1 cellular context compared by ENCODE assay signal in the genomic region with DNA sequence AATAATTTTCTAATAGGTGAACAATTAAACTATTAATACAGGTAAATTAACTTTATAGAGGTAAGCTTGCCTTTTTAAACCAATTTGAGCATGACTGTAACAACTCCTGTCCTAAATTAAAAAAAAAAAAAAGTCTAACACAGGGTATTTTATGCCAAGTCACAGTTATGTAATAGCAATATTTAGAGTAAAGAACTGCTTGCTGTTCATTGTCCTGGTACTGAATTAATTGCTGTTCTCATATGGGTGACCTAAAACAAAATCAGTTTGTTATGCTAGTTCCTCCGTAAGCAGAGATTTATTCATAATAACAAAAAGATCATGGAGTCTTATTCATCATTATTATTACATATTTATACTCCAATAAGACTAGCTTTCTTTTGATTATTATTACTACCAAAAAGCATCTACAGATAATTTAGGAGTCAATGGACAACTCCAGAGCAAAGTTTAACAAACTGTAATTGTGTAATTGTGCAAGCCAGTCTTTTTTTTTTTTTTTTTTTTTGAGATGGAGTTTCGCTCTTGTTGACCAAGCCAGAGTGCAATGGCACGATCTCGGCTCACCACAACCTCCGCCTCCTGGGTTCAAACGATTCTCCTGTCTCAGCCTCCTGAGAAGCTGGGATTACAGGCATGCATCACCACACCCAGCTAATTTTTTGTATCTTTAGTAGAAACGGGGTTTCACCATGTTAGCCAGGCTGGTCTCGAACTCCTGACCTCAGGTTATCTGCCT.
TF ChIP-seq lines count a peak whose summit lies in the region.

No MANE protein-coding gene starts in this region.

TF ChIP-seq in HepG2, 621 proteins besides CTCF, POLR2A, EP300 and RAD21 (continued from another document and continues in another):
- no peak for TF ChIP-seq TRIM22 (IDR thresholded peaks at IDR 0.05)
- no peak for TF ChIP-seq CCDC6 (CRISPR knock-in tag; IDR thresholded peaks at IDR 0.05)
- TF ChIP-seq ZNF101 (CRISPR knock-in tag; IDR thresholded peaks at IDR 0.05; ENCODE audit: borderline replicate concordance, low read depth), result no peak
- TF ChIP-seq ZBTB20 (CRISPR knock-in tag; IDR thresholded peaks at IDR 0.05; ENCODE audit: borderline replicate concordance, low read depth), result no peak
- no peak for TF ChIP-seq THYN1 (CRISPR knock-in tag; IDR thresholded peaks at IDR 0.05; ENCODE audit: borderline replicate concordance, low read depth)
- no peak for TF ChIP-seq HNRNPL (IDR thresholded peaks at IDR 0.05; ENCODE audit: low read depth, low read length)
- TF ChIP-seq ARID2 (CRISPR knock-in tag; IDR thresholded peaks at IDR 0.05; ENCODE audit: borderline replicate concordance), result no peak
- TF ChIP-seq RFXANK (CRISPR knock-in tag; IDR thresholded peaks at IDR 0.05), result no peak
- TF ChIP-seq TSC22D2 (CRISPR knock-in tag; IDR thresholded peaks at IDR 0.05; ENCODE audit: borderline replicate concordance), result no peak
- TF ChIP-seq ZKSCAN5 (CRISPR knock-in tag; IDR thresholded peaks at IDR 0.05), result no peak
- no peak for TF ChIP-seq RAD51 (IDR thresholded peaks at IDR 0.05; ENCODE audit: borderline replicate concordance)
- TF ChIP-seq ZBTB1 (CRISPR knock-in tag; IDR thresholded peaks at IDR 0.05; ENCODE audit: borderline replicate concordance), result no peak
- TF ChIP-seq PRPF4 (IDR thresholded peaks at IDR 0.05; ENCODE audit: low read depth, low read length, poor library complexity, severe bottlenecking), result no peak
- TF ChIP-seq, protein P1, sequence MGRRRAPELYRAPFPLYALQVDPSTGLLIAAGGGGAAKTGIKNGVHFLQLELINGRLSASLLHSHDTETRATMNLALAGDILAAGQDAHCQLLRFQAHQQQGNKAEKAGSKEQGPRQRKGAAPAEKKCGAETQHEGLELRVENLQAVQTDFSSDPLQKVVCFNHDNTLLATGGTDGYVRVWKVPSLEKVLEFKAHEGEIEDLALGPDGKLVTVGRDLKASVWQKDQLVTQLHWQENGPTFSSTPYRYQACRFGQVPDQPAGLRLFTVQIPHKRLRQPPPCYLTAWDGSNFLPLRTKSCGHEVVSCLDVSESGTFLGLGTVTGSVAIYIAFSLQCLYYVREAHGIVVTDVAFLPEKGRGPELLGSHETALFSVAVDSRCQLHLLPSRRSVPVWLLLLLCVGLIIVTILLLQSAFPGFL (CRISPR knock-in tag; IDR thresholded peaks at IDR 0.05), result no peak
- no peak for TF ChIP-seq DR1 (CRISPR knock-in tag; IDR thresholded peaks at IDR 0.05)
- TF ChIP-seq, protein P2, sequence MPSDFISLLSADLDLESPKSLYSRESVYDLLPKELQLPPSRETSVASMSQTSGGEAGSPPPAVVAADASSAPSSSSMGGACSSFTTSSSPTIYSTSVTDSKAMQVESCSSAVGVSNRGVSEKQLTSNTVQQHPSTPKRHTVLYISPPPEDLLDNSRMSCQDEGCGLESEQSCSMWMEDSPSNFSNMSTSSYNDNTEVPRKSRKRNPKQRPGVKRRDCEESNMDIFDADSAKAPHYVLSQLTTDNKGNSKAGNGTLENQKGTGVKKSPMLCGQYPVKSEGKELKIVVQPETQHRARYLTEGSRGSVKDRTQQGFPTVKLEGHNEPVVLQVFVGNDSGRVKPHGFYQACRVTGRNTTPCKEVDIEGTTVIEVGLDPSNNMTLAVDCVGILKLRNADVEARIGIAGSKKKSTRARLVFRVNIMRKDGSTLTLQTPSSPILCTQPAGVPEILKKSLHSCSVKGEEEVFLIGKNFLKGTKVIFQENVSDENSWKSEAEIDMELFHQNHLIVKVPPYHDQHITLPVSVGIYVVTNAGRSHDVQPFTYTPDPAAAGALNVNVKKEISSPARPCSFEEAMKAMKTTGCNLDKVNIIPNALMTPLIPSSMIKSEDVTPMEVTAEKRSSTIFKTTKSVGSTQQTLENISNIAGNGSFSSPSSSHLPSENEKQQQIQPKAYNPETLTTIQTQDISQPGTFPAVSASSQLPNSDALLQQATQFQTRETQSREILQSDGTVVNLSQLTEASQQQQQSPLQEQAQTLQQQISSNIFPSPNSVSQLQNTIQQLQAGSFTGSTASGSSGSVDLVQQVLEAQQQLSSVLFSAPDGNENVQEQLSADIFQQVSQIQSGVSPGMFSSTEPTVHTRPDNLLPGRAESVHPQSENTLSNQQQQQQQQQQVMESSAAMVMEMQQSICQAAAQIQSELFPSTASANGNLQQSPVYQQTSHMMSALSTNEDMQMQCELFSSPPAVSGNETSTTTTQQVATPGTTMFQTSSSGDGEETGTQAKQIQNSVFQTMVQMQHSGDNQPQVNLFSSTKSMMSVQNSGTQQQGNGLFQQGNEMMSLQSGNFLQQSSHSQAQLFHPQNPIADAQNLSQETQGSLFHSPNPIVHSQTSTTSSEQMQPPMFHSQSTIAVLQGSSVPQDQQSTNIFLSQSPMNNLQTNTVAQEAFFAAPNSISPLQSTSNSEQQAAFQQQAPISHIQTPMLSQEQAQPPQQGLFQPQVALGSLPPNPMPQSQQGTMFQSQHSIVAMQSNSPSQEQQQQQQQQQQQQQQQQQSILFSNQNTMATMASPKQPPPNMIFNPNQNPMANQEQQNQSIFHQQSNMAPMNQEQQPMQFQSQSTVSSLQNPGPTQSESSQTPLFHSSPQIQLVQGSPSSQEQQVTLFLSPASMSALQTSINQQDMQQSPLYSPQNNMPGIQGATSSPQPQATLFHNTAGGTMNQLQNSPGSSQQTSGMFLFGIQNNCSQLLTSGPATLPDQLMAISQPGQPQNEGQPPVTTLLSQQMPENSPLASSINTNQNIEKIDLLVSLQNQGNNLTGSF (CRISPR knock-in tag; IDR thresholded peaks at IDR 0.05), result no peak
- TF ChIP-seq, protein P3, sequence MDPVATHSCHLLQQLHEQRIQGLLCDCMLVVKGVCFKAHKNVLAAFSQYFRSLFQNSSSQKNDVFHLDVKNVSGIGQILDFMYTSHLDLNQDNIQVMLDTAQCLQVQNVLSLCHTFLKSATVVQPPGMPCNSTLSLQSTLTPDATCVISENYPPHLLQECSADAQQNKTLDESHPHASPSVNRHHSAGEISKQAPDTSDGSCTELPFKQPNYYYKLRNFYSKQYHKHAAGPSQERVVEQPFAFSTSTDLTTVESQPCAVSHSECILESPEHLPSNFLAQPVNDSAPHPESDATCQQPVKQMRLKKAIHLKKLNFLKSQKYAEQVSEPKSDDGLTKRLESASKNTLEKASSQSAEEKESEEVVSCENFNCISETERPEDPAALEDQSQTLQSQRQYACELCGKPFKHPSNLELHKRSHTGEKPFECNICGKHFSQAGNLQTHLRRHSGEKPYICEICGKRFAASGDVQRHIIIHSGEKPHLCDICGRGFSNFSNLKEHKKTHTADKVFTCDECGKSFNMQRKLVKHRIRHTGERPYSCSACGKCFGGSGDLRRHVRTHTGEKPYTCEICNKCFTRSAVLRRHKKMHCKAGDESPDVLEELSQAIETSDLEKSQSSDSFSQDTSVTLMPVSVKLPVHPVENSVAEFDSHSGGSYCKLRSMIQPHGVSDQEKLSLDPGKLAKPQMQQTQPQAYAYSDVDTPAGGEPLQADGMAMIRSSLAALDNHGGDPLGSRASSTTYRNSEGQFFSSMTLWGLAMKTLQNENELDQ (CRISPR knock-in tag; IDR thresholded peaks at IDR 0.05; ENCODE audit: borderline replicate concordance), result no peak
- TF ChIP-seq ISX (CRISPR knock-in tag; conservative IDR thresholded peaks at IDR 0.05), result no peak
- TF ChIP-seq RNF2 (conservative IDR thresholded peaks at IDR 0.05; ENCODE audit: low read depth), result no peak
- TF ChIP-seq MBNL3 (CRISPR knock-in tag; conservative IDR thresholded peaks at IDR 0.05), result no peak
- TF ChIP-seq, protein P4, sequence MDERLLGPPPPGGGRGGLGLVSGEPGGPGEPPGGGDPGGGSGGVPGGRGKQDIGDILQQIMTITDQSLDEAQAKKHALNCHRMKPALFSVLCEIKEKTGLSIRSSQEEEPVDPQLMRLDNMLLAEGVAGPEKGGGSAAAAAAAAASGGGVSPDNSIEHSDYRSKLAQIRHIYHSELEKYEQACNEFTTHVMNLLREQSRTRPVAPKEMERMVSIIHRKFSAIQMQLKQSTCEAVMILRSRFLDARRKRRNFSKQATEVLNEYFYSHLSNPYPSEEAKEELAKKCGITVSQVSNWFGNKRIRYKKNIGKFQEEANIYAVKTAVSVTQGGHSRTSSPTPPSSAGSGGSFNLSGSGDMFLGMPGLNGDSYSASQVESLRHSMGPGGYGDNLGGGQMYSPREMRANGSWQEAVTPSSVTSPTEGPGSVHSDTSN (CRISPR knock-in tag; IDR thresholded peaks at IDR 0.05), result no peak
- TF ChIP-seq, protein P5, sequence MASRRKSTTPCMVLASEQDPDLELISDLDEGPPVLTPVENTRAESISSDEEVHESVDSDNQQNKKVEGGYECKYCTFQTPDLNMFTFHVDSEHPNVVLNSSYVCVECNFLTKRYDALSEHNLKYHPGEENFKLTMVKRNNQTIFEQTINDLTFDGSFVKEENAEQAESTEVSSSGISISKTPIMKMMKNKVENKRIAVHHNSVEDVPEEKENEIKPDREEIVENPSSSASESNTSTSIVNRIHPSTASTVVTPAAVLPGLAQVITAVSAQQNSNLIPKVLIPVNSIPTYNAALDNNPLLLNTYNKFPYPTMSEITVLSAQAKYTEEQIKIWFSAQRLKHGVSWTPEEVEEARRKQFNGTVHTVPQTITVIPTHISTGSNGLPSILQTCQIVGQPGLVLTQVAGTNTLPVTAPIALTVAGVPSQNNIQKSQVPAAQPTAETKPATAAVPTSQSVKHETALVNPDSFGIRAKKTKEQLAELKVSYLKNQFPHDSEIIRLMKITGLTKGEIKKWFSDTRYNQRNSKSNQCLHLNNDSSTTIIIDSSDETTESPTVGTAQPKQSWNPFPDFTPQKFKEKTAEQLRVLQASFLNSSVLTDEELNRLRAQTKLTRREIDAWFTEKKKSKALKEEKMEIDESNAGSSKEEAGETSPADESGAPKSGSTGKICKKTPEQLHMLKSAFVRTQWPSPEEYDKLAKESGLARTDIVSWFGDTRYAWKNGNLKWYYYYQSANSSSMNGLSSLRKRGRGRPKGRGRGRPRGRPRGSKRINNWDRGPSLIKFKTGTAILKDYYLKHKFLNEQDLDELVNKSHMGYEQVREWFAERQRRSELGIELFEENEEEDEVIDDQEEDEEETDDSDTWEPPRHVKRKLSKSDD (CRISPR knock-in tag; IDR thresholded peaks at IDR 0.05; ENCODE audit: low read depth), result no peak
- no peak for TF ChIP-seq ZMAT5 (CRISPR knock-in tag; IDR thresholded peaks at IDR 0.05; ENCODE audit: borderline replicate concordance, low read depth)
- TF ChIP-seq, protein P6, sequence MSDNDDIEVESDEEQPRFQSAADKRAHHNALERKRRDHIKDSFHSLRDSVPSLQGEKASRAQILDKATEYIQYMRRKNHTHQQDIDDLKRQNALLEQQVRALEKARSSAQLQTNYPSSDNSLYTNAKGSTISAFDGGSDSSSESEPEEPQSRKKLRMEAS (IDR thresholded peaks at IDR 0.05), result no peak
- TF ChIP-seq NCOR1 (IDR thresholded peaks at IDR 0.05; ENCODE audit: borderline replicate concordance, low read length), result 0 out of 2 replicates have a peak, but pooled peaks have one; percentile 49
- TF ChIP-seq ZNF562 (CRISPR knock-in tag; IDR thresholded peaks at IDR 0.05; ENCODE audit: borderline replicate concordance), result no peak
- TF ChIP-seq ZBTB42 (CRISPR knock-in tag; IDR thresholded peaks at IDR 0.05), result no peak
- TF ChIP-seq, protein P7, sequence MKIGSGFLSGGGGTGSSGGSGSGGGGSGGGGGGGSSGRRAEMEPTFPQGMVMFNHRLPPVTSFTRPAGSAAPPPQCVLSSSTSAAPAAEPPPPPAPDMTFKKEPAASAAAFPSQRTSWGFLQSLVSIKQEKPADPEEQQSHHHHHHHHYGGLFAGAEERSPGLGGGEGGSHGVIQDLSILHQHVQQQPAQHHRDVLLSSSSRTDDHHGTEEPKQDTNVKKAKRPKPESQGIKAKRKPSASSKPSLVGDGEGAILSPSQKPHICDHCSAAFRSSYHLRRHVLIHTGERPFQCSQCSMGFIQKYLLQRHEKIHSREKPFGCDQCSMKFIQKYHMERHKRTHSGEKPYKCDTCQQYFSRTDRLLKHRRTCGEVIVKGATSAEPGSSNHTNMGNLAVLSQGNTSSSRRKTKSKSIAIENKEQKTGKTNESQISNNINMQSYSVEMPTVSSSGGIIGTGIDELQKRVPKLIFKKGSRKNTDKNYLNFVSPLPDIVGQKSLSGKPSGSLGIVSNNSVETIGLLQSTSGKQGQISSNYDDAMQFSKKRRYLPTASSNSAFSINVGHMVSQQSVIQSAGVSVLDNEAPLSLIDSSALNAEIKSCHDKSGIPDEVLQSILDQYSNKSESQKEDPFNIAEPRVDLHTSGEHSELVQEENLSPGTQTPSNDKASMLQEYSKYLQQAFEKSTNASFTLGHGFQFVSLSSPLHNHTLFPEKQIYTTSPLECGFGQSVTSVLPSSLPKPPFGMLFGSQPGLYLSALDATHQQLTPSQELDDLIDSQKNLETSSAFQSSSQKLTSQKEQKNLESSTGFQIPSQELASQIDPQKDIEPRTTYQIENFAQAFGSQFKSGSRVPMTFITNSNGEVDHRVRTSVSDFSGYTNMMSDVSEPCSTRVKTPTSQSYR (CRISPR knock-in tag; IDR thresholded peaks at IDR 0.05; ENCODE audit: borderline replicate concordance), result no peak
